Comparison of ENCODE assay signal across 22 cellular contexts in the genomic region with DNA sequence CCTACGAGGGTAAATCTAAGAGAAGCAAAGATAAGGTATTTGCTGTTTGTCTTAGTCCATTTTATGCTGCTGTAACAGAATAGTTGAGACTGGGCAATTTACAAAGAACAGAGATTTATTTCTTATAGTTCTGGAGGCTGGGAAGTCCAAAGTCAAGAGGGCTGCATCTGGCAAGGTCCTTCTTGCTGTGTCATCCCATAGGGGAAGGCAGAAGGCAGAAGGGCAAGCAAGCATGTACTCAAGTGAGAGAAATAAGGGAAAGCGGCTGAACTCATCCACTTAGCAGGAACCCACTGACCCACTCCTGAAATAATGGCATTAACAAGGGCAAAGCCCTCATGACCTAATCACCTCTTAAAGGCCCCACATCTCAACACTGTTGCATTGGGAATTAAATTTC.
"Had no signal": no experiment of that assay in that cellular context is flagged by ENCODE, and none has a peak within 500 bp of the region (broad histone marks: within the 10 kb centered on the region; RNA-seq: fewer than 3 reads in every experiment).

No MANE protein-coding gene starts in this region.

- H3K4me1 Mint-ChIP-seq: activated naive CD4-positive, alpha-beta T cell treated with anti-CD3 and anti-CD28 coated beads, Interleukin-2, amount 10 ng/mL, durations not matched to agents 7 days and 5 days had no signal

- DNase-seq: activated CD4-positive, alpha-beta T cell treated with anti-CD3 and anti-CD28 coated beads, Interleukin-2, amount 50 U/mL, for 1 hour; activated CD4-positive, CD25-positive, alpha-beta regulatory T cell treated with anti-CD3 and anti-CD28 coated beads, Interleukin-2, amount 50 U/mL, for 72 hours; activated CD8-positive, alpha-beta memory T cell treated with anti-CD3 and anti-CD28 coated beads, Interleukin-2, amount 50 U/mL, for 4 hours; activated effector memory CD4-positive, alpha-beta T cell treated with Interleukin-2 at 50 U/mL for 16 hours; activated naive CD4-positive, alpha-beta T cell treated with anti-CD3 and anti-CD28 coated beads, Interleukin-2, amount 10 ng/mL, durations not matched to agents 7 days and 5 days; activated naive CD8-positive, alpha-beta T cell treated with anti-CD3 and anti-CD28 coated beads, Interleukin-2, amount 50 U/mL, for 24 hours; activated T-cell treated with anti-CD3 and anti-CD28 coated beads, Interleukin-2, amount 50 U/mL, for 4 hours; anterior cingulate cortex; caudate nucleus; colonic mucosa; hypothalamus; islet precursor cell; left colon; lower lobe of right lung; natural killer cell; nucleus accumbens; spleen; stimulated activated CD4-positive, alpha-beta T cell treated with anti-CD3 and anti-CD28 coated beads, Interleukin-4, amount 100 ng/mL, for 4 hours; tibial artery; uterus had no signal

- H3K9me3 ChIP-seq: colonic mucosa, lower lobe of right lung, uterus had no signal

- H3K9me3 Mint-ChIP-seq: activated T-cell treated with anti-CD3 and anti-CD28 coated beads, Interleukin-2, amount 50 U/mL, for 4 hours; natural killer cell had no signal

- H3K4me1 ChIP-seq: colonic mucosa, tibial artery, uterus had no signal

- ATAC-seq: activated naive CD8-positive, alpha-beta T cell treated with anti-CD3 and anti-CD28 coated beads, Interleukin-2, amount 50 U/mL, for 24 hours; activated T-cell treated with anti-CD3 and anti-CD28 coated beads, Interleukin-2, amount 50 U/mL, for 4 hours; left colon; natural killer cell had no signal

- H3K4me3 Mint-ChIP-seq: activated naive CD4-positive, alpha-beta T cell treated with anti-CD3 and anti-CD28 coated beads, Interleukin-2, amount 10 ng/mL, durations not matched to agents 7 days and 5 days; activated naive CD8-positive, alpha-beta T cell treated with anti-CD3 and anti-CD28 coated beads, Interleukin-2, amount 50 U/mL, for 24 hours; activated T-cell treated with anti-CD3 and anti-CD28 coated beads, Interleukin-2, amount 50 U/mL, for 4 hours; brain; natural killer cell had no signal

- H3K36me3 Mint-ChIP-seq: activated naive CD4-positive, alpha-beta T cell treated with anti-CD3 and anti-CD28 coated beads, Interleukin-2, amount 10 ng/mL, durations not matched to agents 7 days and 5 days; natural killer cell had no signal

- H3K27me3 Mint-ChIP-seq: activated naive CD4-positive, alpha-beta T cell treated with anti-CD3 and anti-CD28 coated beads, Interleukin-2, amount 10 ng/mL, durations not matched to agents 7 days and 5 days; activated naive CD8-positive, alpha-beta T cell treated with anti-CD3 and anti-CD28 coated beads, Interleukin-2, amount 50 U/mL, for 24 hours had no signal

- H3K36me3 ChIP-seq: colonic mucosa, lower lobe of right lung, uterus had no signal

- H3K4me3 ChIP-seq: colonic mucosa, lower lobe of right lung, spleen, tibial artery, uterus had no signal

- H3K27me3 ChIP-seq: colonic mucosa, spleen, tibial artery, uterus had no signal

- H3K27ac Mint-ChIP-seq: activated naive CD4-positive, alpha-beta T cell treated with anti-CD3 and anti-CD28 coated beads, Interleukin-2, amount 10 ng/mL, durations not matched to agents 7 days and 5 days; activated naive CD8-positive, alpha-beta T cell treated with anti-CD3 and anti-CD28 coated beads, Interleukin-2, amount 50 U/mL, for 24 hours; stimulated activated naive B cell treated with anti-CD40 and anti-IgM and Interleukin-4, amounts not matched to agents 10 μg/mL and 1 μg/mL and 100 μg/mL, for 72 hours had no signal

- H3K27ac ChIP-seq: colonic mucosa, lower lobe of right lung, tibial artery, uterus had no signal
